ENCODE assay signal across 15 cellular contexts in genomic region chr6:156630613-156631302, GRCh38.
DNase-seq lines count a peak whose midpoint lies in the region; ATAC-seq and TF ChIP-seq lines count a peak whose summit lies in the region.
"Had no signal": no experiment of that assay in that cellular context is flagged by ENCODE, and none has a peak within 500 bp of the region (broad histone marks: within the 10 kb centered on the region; RNA-seq: fewer than 3 reads in every experiment).

No MANE protein-coding gene starts in this region.

- no peak overlapping the region for H3K4me2 ChIP-seq in GM23338
- H3K4me2 ChIP-seq in mesenchymal stem cell (ENCODE audit: low read length, poor library complexity, severe bottlenecking) = no peak overlapping the region

- H3K9me2 ChIP-seq in GM23338 (ENCODE audit: insufficient read depth) = no peaks in the 10 kb centered on the region; the same call in 1 of the 2 replicates

- ATAC-seq in GM23338 (peak; percentile 36; the same call in 1 of the 3 replicates), HG02981 (IDR thresholded peaks at IDR 0.05; ENCODE audit: unreplicated experiment) (no peak)
- no peak for ATAC-seq in activated CD8-positive, alpha-beta T cell treated with anti-CD3 and anti-CD28 coated beads for 36 hours
- ATAC-seq: HCT116 had no signal

- H3K27me3 ChIP-seq in GM23338 (ENCODE audit: insufficient read depth) = no peaks in the 10 kb centered on the region
- H3K27me3 ChIP-seq in esophagus muscularis mucosa = no peaks in the 10 kb centered on the region
- H3K27me3 ChIP-seq in mesenchymal stem cell (ENCODE audit: control insufficient read depth in 1 of 2, insufficient read depth in 1 of 2, low read length in 2 of 2) = no peaks in the 10 kb centered on the region
- H3K27me3 ChIP-seq: BE2C had no signal

- no peaks in the 10 kb centered on the region for H3K36me3 ChIP-seq in GM23338 (ENCODE audit: insufficient read depth)
- H3K36me3 ChIP-seq in esophagus muscularis mucosa = no peaks in the 10 kb centered on the region
- no peaks in the 10 kb centered on the region for H3K36me3 ChIP-seq in mesenchymal stem cell (ENCODE audit: control insufficient read depth in 1 of 2, insufficient read depth in 2 of 2, low read depth in 1 of 2, low read length in 2 of 2)
- H3K36me3 ChIP-seq: BE2C had no signal

- POLR2A ChIA-PET in activated CD8-positive, alpha-beta T cell treated with anti-CD3 and anti-CD28 coated beads for 36 hours (lab: Charles Lee) = no interaction called here

- peak overlapping the region; percentile 72; the same call in 1 of the 2 replicates for H2AFZ ChIP-seq in GM23338
- H2AFZ ChIP-seq in mesenchymal stem cell (ENCODE audit: low read depth, low read length) = no peak overlapping the region
- H2AFZ ChIP-seq: GM23248 had no signal

- H3K4ac ChIP-seq in mesenchymal stem cell (ENCODE audit: low read depth in 1 of 2, low read length in 2 of 2) = no peak overlapping the region

- H3K4me1 Mint-ChIP-seq in GM23338 = peaks cover 2% of the 10 kb centered on the region; the same call in 1 of the 3 replicates
- peaks cover 16% of the 10 kb centered on the region for H3K4me1 Mint-ChIP-seq in activated CD8-positive, alpha-beta T cell treated with anti-CD3 and anti-CD28 coated beads for 36 hours (ENCODE audit: low read depth)

- H3K4me3 ChIP-seq in GM23338 = no peak overlapping the region
- no peak overlapping the region for H3K4me3 ChIP-seq in esophagus muscularis mucosa
- H3K4me3 ChIP-seq in mesenchymal stem cell (ENCODE audit: insufficient read depth in 1 of 2, low read depth in 1 of 2, low read length in 2 of 2) = no peak overlapping the region
- H3K4me3 ChIP-seq: GM23248 had no signal

- H2BK12ac ChIP-seq in mesenchymal stem cell (ENCODE audit: low read length in 2 of 2) = no peak overlapping the region

- no peak for TF ChIP-seq POLR2A in esophagus muscularis mucosa (IDR thresholded peaks at IDR 0.05; ENCODE audit: low read depth)

- TF ChIP-seq EP300 in esophagus muscularis mucosa (IDR thresholded peaks at IDR 0.05) = no peak

- no peak overlapping the region for H3K18ac ChIP-seq in mesenchymal stem cell (ENCODE audit: low read depth in 1 of 2, low read length in 2 of 2)

- no peak overlapping the region for H3K4me3 Mint-ChIP-seq in GM23338
- no peak overlapping the region for H3K4me3 Mint-ChIP-seq in activated CD8-positive, alpha-beta T cell treated with anti-CD3 and anti-CD28 coated beads for 36 hours
- H3K4me3 Mint-ChIP-seq: CD4-positive, CD25-positive, alpha-beta regulatory T cell; CD8-positive, alpha-beta memory T cell; HFFc6 had no signal

- H3K9me3 Mint-ChIP-seq in GM23338 = no peaks in the 10 kb centered on the region
- H3K9me3 Mint-ChIP-seq in activated CD8-positive, alpha-beta T cell treated with anti-CD3 and anti-CD28 coated beads for 36 hours = no peaks in the 10 kb centered on the region
- H3K9me3 Mint-ChIP-seq: CD4-positive, CD25-positive, alpha-beta regulatory T cell; CD8-positive, alpha-beta memory T cell; HFFc6 had no signal

- no peak overlapping the region for H2BK5ac ChIP-seq in mesenchymal stem cell (ENCODE audit: low read depth, low read length, poor library complexity, severe bottlenecking)

- H3K36me3 Mint-ChIP-seq in GM23338 (ENCODE audit: low read depth) = no peaks in the 10 kb centered on the region
- H3K36me3 Mint-ChIP-seq in activated CD8-positive, alpha-beta T cell treated with anti-CD3 and anti-CD28 coated beads for 36 hours (ENCODE audit: low read depth) = no peaks in the 10 kb centered on the region
- H3K36me3 Mint-ChIP-seq: CD4-positive, CD25-positive, alpha-beta regulatory T cell; CD8-positive, alpha-beta memory T cell had no signal

- H3K4me1 ChIP-seq in GM23338 (ENCODE audit: insufficient read depth) (no peaks in the 10 kb centered on the region), esophagus muscularis mucosa (peaks cover 5 to 13% (median 9%) of the 10 kb centered on the region in 4 donors), mesenchymal stem cell (ENCODE audit: control insufficient read depth, insufficient read depth, low read depth, low read length) (peaks cover 1% of the 10 kb centered on the region)
- H3K4me1 ChIP-seq: BE2C had no signal

- H2BK120ac ChIP-seq in mesenchymal stem cell (ENCODE audit: low read depth, low read length) = no peak overlapping the region

- TF ChIP-seq CTCF in GM23338 (conservative IDR thresholded peaks at IDR 0.05; ENCODE audit: low read depth in 2 of 2) = no peak
- no peak for TF ChIP-seq CTCF in esophagus muscularis mucosa (IDR thresholded peaks at IDR 0.05)
- no peak for TF ChIP-seq CTCF in activated CD8-positive, alpha-beta T cell treated with anti-CD3 and anti-CD28 coated beads for 36 hours (IDR thresholded peaks at IDR 0.05)

- no peak overlapping the region for H2BK15ac ChIP-seq in mesenchymal stem cell (ENCODE audit: low read depth, poor library complexity, severe bottlenecking)

- H3K27me3 Mint-ChIP-seq in GM23338 (ENCODE audit: insufficient read depth, low read depth, poor library complexity) = no peaks in the 10 kb centered on the region
- H3K27me3 Mint-ChIP-seq in activated CD8-positive, alpha-beta T cell treated with anti-CD3 and anti-CD28 coated beads for 36 hours = no peaks in the 10 kb centered on the region
- H3K27me3 Mint-ChIP-seq: CD4-positive, CD25-positive, alpha-beta regulatory T cell had no signal

- no peak overlapping the region for H2AK5ac ChIP-seq in mesenchymal stem cell (ENCODE audit: low read length, severe bottlenecking)

- H3K27ac Mint-ChIP-seq in GM23338 = no peak overlapping the region
- no peak overlapping the region for H3K27ac Mint-ChIP-seq in activated CD8-positive, alpha-beta T cell treated with anti-CD3 and anti-CD28 coated beads for 36 hours
- H3K27ac Mint-ChIP-seq: CD8-positive, alpha-beta memory T cell; HFFc6 had no signal

- no peak overlapping the region for H4K8ac ChIP-seq in mesenchymal stem cell (ENCODE audit: low read length)

- H4K91ac ChIP-seq in mesenchymal stem cell (ENCODE audit: low read length) = no peak overlapping the region

- no peak overlapping the region for H3K14ac ChIP-seq in mesenchymal stem cell (ENCODE audit: low read length in 2 of 2)

- H3K9ac ChIP-seq in mesenchymal stem cell (ENCODE audit: low read length) = no peak overlapping the region
- H3K9ac ChIP-seq: GM23248 had no signal

- no peaks in the 10 kb centered on the region for H3K79me1 ChIP-seq in mesenchymal stem cell (replicated peaks; ENCODE audit: low read length, poor library complexity, severe bottlenecking)

- WGBS in esophagus muscularis mucosa = 93% methylated on average over 20 of the region's 36 CpGs
- WGBS in mesenchymal stem cell = 93% methylated on average over 36 of the region's 36 CpGs

- no peak overlapping the region for H3K23ac ChIP-seq in mesenchymal stem cell (ENCODE audit: low read length in 2 of 2)

- no peaks in the 10 kb centered on the region for H3K9me3 ChIP-seq in esophagus muscularis mucosa
- H3K9me3 ChIP-seq in mesenchymal stem cell (ENCODE audit: control insufficient read depth, low read length) = no peaks in the 10 kb centered on the region
- H3K9me3 ChIP-seq: BE2C had no signal

- no peaks in the 10 kb centered on the region for H3F3A ChIP-seq in GM23338 (replicated peaks; ENCODE audit: low read depth)

- CTCF ChIA-PET in activated CD8-positive, alpha-beta T cell treated with anti-CD3 and anti-CD28 coated beads for 36 hours (lab: Charles Lee) = no interaction called here

- H4K20me1 ChIP-seq in GM23338 (replicated peaks; ENCODE audit: insufficient read depth) = no peaks in the 10 kb centered on the region

- peak; percentile 13 for DNase-seq in GM23338 (ENCODE audit: low spot score)
- peak; percentile 70 for DNase-seq in HuH-7 (ENCODE audit: low spot score)
- DNase-seq in esophagus muscularis mucosa (ENCODE audit: extremely low spot score) = peak; percentile 87
- no peak for DNase-seq in mesenchymal stem cell
- DNase-seq in activated CD8-positive, alpha-beta T cell treated with anti-CD3 and anti-CD28 coated beads for 36 hours = no peak
- DNase-seq: ACHN; BE2C; C1 segment of cervical spinal cord; CD4-positive, CD25-positive, alpha-beta regulatory T cell; CD8-positive, alpha-beta memory T cell; COR-L47; GM23248; HFFc6 had no signal

- intact Hi-C loops in esophagus muscularis mucosa (cut with DNase I) = no loop called here
- intact Hi-C loops in activated CD8-positive, alpha-beta T cell treated with anti-CD3 and anti-CD28 coated beads for 36 hours (cut with micrococcal nuclease) = no loop called here

- H3K79me2 ChIP-seq in GM23338 (replicated peaks; ENCODE audit: insufficient read depth) = no peaks in the 10 kb centered on the region

- no peak overlapping the region for H3K27ac ChIP-seq in GM23338 (ENCODE audit: low read depth)
- no peak overlapping the region for H3K27ac ChIP-seq in esophagus muscularis mucosa (replicated peaks in 1 of 4)
- H3K27ac ChIP-seq in mesenchymal stem cell (ENCODE audit: low read length, poor library complexity, severe bottlenecking) = no peak overlapping the region
- H3K27ac ChIP-seq: GM23248 had no signal

TF ChIP-seq in GM23338, 12 proteins besides CTCF, POLR2A, EP300 and RAD21 (continues in another document):
- TF ChIP-seq NANOG (IDR thresholded peaks at IDR 0.05; ENCODE audit: borderline replicate concordance) (no peak), EZH2 (IDR thresholded peaks at IDR 0.05; ENCODE audit: low read depth, unreplicated experiment) (no peak), POLR2AphosphoS5 (IDR thresholded peaks at IDR 0.05; ENCODE audit: low read depth) (no peak), STAT1 (IDR thresholded peaks at IDR 0.05; ENCODE audit: unreplicated experiment) (no peak), EZH2phosphoT487 (IDR thresholded peaks at IDR 0.05; ENCODE audit: unreplicated experiment) (no peak), ZNF114 (CRISPR knock-in tag; IDR thresholded peaks at IDR 0.05) (no peak)

Comparison
In these comparisons a context has a peak if more than half of its experiments do, and no peak if none do; other contexts are left out.
1. DNase-seq: peak in GM23338 (single experiment), HuH-7 (single experiment) and esophagus muscularis mucosa (single experiment); none in mesenchymal stem cell (single experiment) and activated CD8-positive, alpha-beta T cell treated with anti-CD3 and anti-CD28 coated beads for 36 hours (single experiment).